ENCODE assay signal across 12 cellular contexts in genomic region chr17:44091200-44091997, GRCh38. TPM values are rescaled to one million over a fixed set of nuclear protein-coding genes. Genes with fewer than 3 reads are reported as not detected.
A peak's percentile ranks its signal among the peaks of the same experiment; 100 is the strongest.
DNase-seq lines count a peak whose midpoint lies in the region; ATAC-seq and TF ChIP-seq lines count a peak whose summit lies in the region.
"Had no signal": no experiment of that assay in that cellular context is flagged by ENCODE, and none has a peak within 500 bp of the region (broad histone marks: within the 10 kb centered on the region; RNA-seq: fewer than 3 reads in every experiment).

No MANE protein-coding gene starts in this region.

- TF ChIP-seq CTCF in heart right ventricle (IDR thresholded peaks at IDR 0.05): no peak

- H3K36me3 ChIP-seq in heart right ventricle: peaks cover 0 to 77% (median 55%) of the 10 kb centered on the region in 9 donors

- H3K36me3 Mint-ChIP-seq in activated naive CD8-positive, alpha-beta T cell treated with anti-CD3 and anti-CD28 coated beads, Interleukin-2, amount 10 ng/mL, durations not matched to agents 7 days and 5 days: peaks cover 2% of the 10 kb centered on the region
- peaks cover 5% of the 10 kb centered on the region for H3K36me3 Mint-ChIP-seq in activated naive CD8-positive, alpha-beta T cell treated with anti-CD3 and anti-CD28 coated beads for 36 hours
- peaks cover 13% of the 10 kb centered on the region for H3K36me3 Mint-ChIP-seq in memory B cell
- H3K36me3 Mint-ChIP-seq in activated CD4-positive, alpha-beta T cell treated with anti-CD3 and anti-CD28 coated beads, Interleukin-2, amount 10 ng/mL, durations not matched to agents 7 days and 5 days (ENCODE audit: low read depth): peaks cover 2% of the 10 kb centered on the region

- H3K4me1 ChIP-seq in heart right ventricle: peaks cover 3 to 34% (median 20%) of the 10 kb centered on the region in 9 donors

- no peaks in the 10 kb centered on the region for H3K9me3 ChIP-seq in heart right ventricle

- H3K4me3 Mint-ChIP-seq in activated naive CD8-positive, alpha-beta T cell treated with anti-CD3 and anti-CD28 coated beads, Interleukin-2, amount 10 ng/mL, durations not matched to agents 7 days and 5 days: no peak overlapping the region
- H3K4me3 Mint-ChIP-seq in activated naive CD8-positive, alpha-beta T cell treated with anti-CD3 and anti-CD28 coated beads for 36 hours: no peak overlapping the region
- no peak overlapping the region for H3K4me3 Mint-ChIP-seq in memory B cell
- no peak overlapping the region for H3K4me3 Mint-ChIP-seq in activated CD4-positive, alpha-beta T cell treated with anti-CD3 and anti-CD28 coated beads, Interleukin-2, amount 10 ng/mL, durations not matched to agents 7 days and 5 days
- H3K4me3 Mint-ChIP-seq: CD8-positive, alpha-beta T cell had no signal

- DNase-seq in activated naive CD8-positive, alpha-beta T cell treated with anti-CD3 and anti-CD28 coated beads, Interleukin-2, amount 10 ng/mL, durations not matched to agents 7 days and 5 days: no peak
- no peak for DNase-seq in activated naive CD8-positive, alpha-beta T cell treated with anti-CD3 and anti-CD28 coated beads for 36 hours
- DNase-seq in memory B cell (ENCODE audit: low spot score in 2 of 2) (no peak), heart right ventricle (no peak)
- DNase-seq in activated CD4-positive, alpha-beta T cell treated with anti-CD3 and anti-CD28 coated beads, Interleukin-2, amount 10 ng/mL, durations not matched to agents 7 days and 5 days: no peak
- DNase-seq: 8988T; CD8-positive, alpha-beta T cell; NCI-H1930; NCI-H69; NK-92 treated with Interleukin-12 subunit alpha and Interleukin-12 subunit beta, amount 100 ng/mL, for 24 hours; SIG-M5 had no signal

- H3K27ac Mint-ChIP-seq in activated naive CD8-positive, alpha-beta T cell treated with anti-CD3 and anti-CD28 coated beads, Interleukin-2, amount 10 ng/mL, durations not matched to agents 7 days and 5 days: peak overlapping the region; percentile 56
- no peak overlapping the region for H3K27ac Mint-ChIP-seq in activated naive CD8-positive, alpha-beta T cell treated with anti-CD3 and anti-CD28 coated beads for 36 hours
- H3K27ac Mint-ChIP-seq in memory B cell: peak overlapping the region; percentile 28
- no peak overlapping the region for H3K27ac Mint-ChIP-seq in activated CD4-positive, alpha-beta T cell treated with anti-CD3 and anti-CD28 coated beads, Interleukin-2, amount 10 ng/mL, durations not matched to agents 7 days and 5 days
- H3K27ac Mint-ChIP-seq: CD8-positive, alpha-beta T cell had no signal

- peaks cover 10% of the 10 kb centered on the region for H3K4me1 Mint-ChIP-seq in activated naive CD8-positive, alpha-beta T cell treated with anti-CD3 and anti-CD28 coated beads, Interleukin-2, amount 10 ng/mL, durations not matched to agents 7 days and 5 days
- peaks cover 16% of the 10 kb centered on the region for H3K4me1 Mint-ChIP-seq in activated naive CD8-positive, alpha-beta T cell treated with anti-CD3 and anti-CD28 coated beads for 36 hours
- H3K4me1 Mint-ChIP-seq in memory B cell: peaks cover 7% of the 10 kb centered on the region
- H3K4me1 Mint-ChIP-seq in activated CD4-positive, alpha-beta T cell treated with anti-CD3 and anti-CD28 coated beads, Interleukin-2, amount 10 ng/mL, durations not matched to agents 7 days and 5 days: peaks cover 18% of the 10 kb centered on the region

- intact Hi-C loops in heart right ventricle (cut with DNase I): no loop called here

- no peak overlapping the region for H3K27ac ChIP-seq in heart right ventricle

- no peak for ATAC-seq in activated naive CD8-positive, alpha-beta T cell treated with anti-CD3 and anti-CD28 coated beads, Interleukin-2, amount 10 ng/mL, durations not matched to agents 7 days and 5 days (ENCODE audit: low read depth)
- ATAC-seq in memory B cell (ENCODE audit: low read depth) (no peak), HG02981 (IDR thresholded peaks at IDR 0.05; ENCODE audit: unreplicated experiment) (no peak), heart right ventricle (no peak)
- ATAC-seq: CD8-positive, alpha-beta T cell had no signal

- CTCF ChIA-PET in activated CD4-positive, alpha-beta T cell treated with anti-CD3 and anti-CD28 coated beads, Interleukin-2, amount 10 ng/mL, durations not matched to agents 7 days and 5 days (lab: Charles Lee): no interaction called here

- no peaks in the 10 kb centered on the region for H3K27me3 ChIP-seq in heart right ventricle

- 64 to 77% methylated on average over 14 of the region's 14 CpGs for WGBS in heart right ventricle, 2 donors

- no peaks in the 10 kb centered on the region for H3K9me3 Mint-ChIP-seq in activated naive CD8-positive, alpha-beta T cell treated with anti-CD3 and anti-CD28 coated beads, Interleukin-2, amount 10 ng/mL, durations not matched to agents 7 days and 5 days
- H3K9me3 Mint-ChIP-seq in activated naive CD8-positive, alpha-beta T cell treated with anti-CD3 and anti-CD28 coated beads for 36 hours: no peaks in the 10 kb centered on the region
- no peaks in the 10 kb centered on the region for H3K9me3 Mint-ChIP-seq in memory B cell
- H3K9me3 Mint-ChIP-seq in activated CD4-positive, alpha-beta T cell treated with anti-CD3 and anti-CD28 coated beads, Interleukin-2, amount 10 ng/mL, durations not matched to agents 7 days and 5 days: no peaks in the 10 kb centered on the region
- H3K9me3 Mint-ChIP-seq: CD8-positive, alpha-beta T cell had no signal

- H3K27me3 Mint-ChIP-seq in activated naive CD8-positive, alpha-beta T cell treated with anti-CD3 and anti-CD28 coated beads, Interleukin-2, amount 10 ng/mL, durations not matched to agents 7 days and 5 days: no peaks in the 10 kb centered on the region
- no peaks in the 10 kb centered on the region for H3K27me3 Mint-ChIP-seq in activated naive CD8-positive, alpha-beta T cell treated with anti-CD3 and anti-CD28 coated beads for 36 hours
- H3K27me3 Mint-ChIP-seq in memory B cell: no peaks in the 10 kb centered on the region
- no peaks in the 10 kb centered on the region for H3K27me3 Mint-ChIP-seq in activated CD4-positive, alpha-beta T cell treated with anti-CD3 and anti-CD28 coated beads, Interleukin-2, amount 10 ng/mL, durations not matched to agents 7 days and 5 days

- H3K4me3 ChIP-seq in heart right ventricle: no peak overlapping the region

- POLR2A ChIA-PET in activated naive CD8-positive, alpha-beta T cell treated with anti-CD3 and anti-CD28 coated beads, Interleukin-2, amount 10 ng/mL, durations not matched to agents 7 days and 5 days (lab: Charles Lee): no interaction called here
- POLR2A ChIA-PET in activated CD4-positive, alpha-beta T cell treated with anti-CD3 and anti-CD28 coated beads, Interleukin-2, amount 10 ng/mL, durations not matched to agents 7 days and 5 days (lab: Charles Lee): no interaction called here

RNA-seq across cellular contexts. Expression of gene G6PC3, which starts 20.9 kb away (rescaled TPM):
- total RNA-seq in activated naive CD8-positive, alpha-beta T cell treated with anti-CD3 and anti-CD28 coated beads, Interleukin-2, amount 10 ng/mL, durations not matched to agents 7 days and 5 days: 10 to 100 TPM; 18.7 to 18.8 TPM
- 10 to 100 TPM; 30.8 to 31.1 TPM for total RNA-seq in activated naive CD8-positive, alpha-beta T cell treated with anti-CD3 and anti-CD28 coated beads for 36 hours
- total RNA-seq in activated CD4-positive, alpha-beta T cell treated with anti-CD3 and anti-CD28 coated beads, Interleukin-2, amount 10 ng/mL, durations not matched to agents 7 days and 5 days: 10 to 100 TPM; 18.1 to 25.2 TPM
- 10 to 100 TPM; 28.9 to 47.3 (median 32.9) TPM for total RNA-seq in heart right ventricle
- polyA plus RNA-seq in heart right ventricle: 100 to 1,000 TPM in 1 of 2 donors, 10 to 100 TPM in 1; 78.0 to 114 TPM

RNA-seq across cellular contexts. Expression of gene LSM12, which starts 24.9 kb away (rescaled TPM):
- 10 to 100 TPM; 46.9 to 51.4 TPM for total RNA-seq in activated naive CD8-positive, alpha-beta T cell treated with anti-CD3 and anti-CD28 coated beads, Interleukin-2, amount 10 ng/mL, durations not matched to agents 7 days and 5 days
- 100 to 1,000 TPM; 103 to 110 TPM for total RNA-seq in activated naive CD8-positive, alpha-beta T cell treated with anti-CD3 and anti-CD28 coated beads for 36 hours
- total RNA-seq in activated CD4-positive, alpha-beta T cell treated with anti-CD3 and anti-CD28 coated beads, Interleukin-2, amount 10 ng/mL, durations not matched to agents 7 days and 5 days: 10 to 100 TPM; 59.3 to 64.8 TPM
- 10 to 100 TPM; 37.9 to 60.7 (median 43.8) TPM for total RNA-seq in heart right ventricle
- 10 to 100 TPM; 25.2 to 41.7 TPM for polyA plus RNA-seq in heart right ventricle

RNA-seq across cellular contexts. Expression of gene HDAC5, which starts 32.0 kb away (rescaled TPM):
- 10 to 100 TPM; 46.2 to 48.4 TPM for total RNA-seq in activated naive CD8-positive, alpha-beta T cell treated with anti-CD3 and anti-CD28 coated beads, Interleukin-2, amount 10 ng/mL, durations not matched to agents 7 days and 5 days
- total RNA-seq in activated naive CD8-positive, alpha-beta T cell treated with anti-CD3 and anti-CD28 coated beads for 36 hours: 10 to 100 TPM; 18.2 to 18.7 TPM
- 10 to 100 TPM; 27.0 to 32.3 TPM for total RNA-seq in activated CD4-positive, alpha-beta T cell treated with anti-CD3 and anti-CD28 coated beads, Interleukin-2, amount 10 ng/mL, durations not matched to agents 7 days and 5 days
- total RNA-seq in heart right ventricle: 10 to 100 TPM; 55.2 to 85.4 (median 68.3) TPM
- polyA plus RNA-seq in heart right ventricle: 10 to 100 TPM; 56.3 to 63.7 TPM

RNA-seq across cellular contexts. Expression of gene HROB, which starts 50.3 kb away (rescaled TPM):
- 10 to 100 TPM; 13.2 to 14.3 TPM for total RNA-seq in activated naive CD8-positive, alpha-beta T cell treated with anti-CD3 and anti-CD28 coated beads, Interleukin-2, amount 10 ng/mL, durations not matched to agents 7 days and 5 days
- 10 to 100 TPM; 18.5 to 20.1 TPM for total RNA-seq in activated naive CD8-positive, alpha-beta T cell treated with anti-CD3 and anti-CD28 coated beads for 36 hours
- total RNA-seq in activated CD4-positive, alpha-beta T cell treated with anti-CD3 and anti-CD28 coated beads, Interleukin-2, amount 10 ng/mL, durations not matched to agents 7 days and 5 days: 10 to 100 TPM; 15.1 to 16.4 TPM
- total RNA-seq in heart right ventricle: 1 to 10 TPM in 4 of 10 donors, under 1 TPM in 6; 0.49 to 1.9 (median 0.74) TPM
- polyA plus RNA-seq in heart right ventricle: under 1 TPM; 0.28 to 0.37 TPM

Comparison
In these comparisons a context has a peak if more than half of its experiments do, and no peak if none do; other contexts are left out.
1. H3K27ac Mint-ChIP-seq: peak in activated naive CD8-positive, alpha-beta T cell treated with anti-CD3 and anti-CD28 coated beads, Interleukin-2, amount 10 ng/mL, durations not matched to agents 7 days and 5 days (single experiment) and memory B cell (single experiment); none in activated naive CD8-positive, alpha-beta T cell treated with anti-CD3 and anti-CD28 coated beads for 36 hours (single experiment) and activated CD4-positive, alpha-beta T cell treated with anti-CD3 and anti-CD28 coated beads, Interleukin-2, amount 10 ng/mL, durations not matched to agents 7 days and 5 days (single experiment).